Comparison of ENCODE assay signal across 1 cellular context in the genomic region with DNA sequence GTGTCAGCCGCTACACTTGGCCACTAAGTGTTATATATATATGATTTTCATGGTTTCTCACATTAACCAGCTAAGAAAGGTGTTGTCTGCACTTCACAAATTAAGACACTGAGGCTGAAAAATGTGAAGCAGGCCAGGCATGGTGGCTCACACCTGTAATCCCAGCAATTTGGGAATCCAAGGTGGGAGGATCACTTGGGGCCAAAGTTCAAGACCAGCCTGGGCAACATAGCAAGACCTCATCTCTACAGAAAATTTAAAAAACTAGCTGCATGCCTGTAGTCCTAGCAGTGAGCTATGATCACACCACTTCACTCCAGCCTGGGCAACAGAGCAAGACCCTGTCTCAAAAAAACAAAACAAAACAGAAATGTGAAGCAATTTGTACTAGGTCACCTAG.
TF ChIP-seq lines count a peak whose summit lies in the region.

No MANE protein-coding gene starts in this region.

TF ChIP-seq in HepG2, 621 proteins besides CTCF, POLR2A, EP300 and RAD21:
- no peak for TF ChIP-seq HOXD1 (CRISPR knock-in tag; IDR thresholded peaks at IDR 0.05)
- peak; percentile 90 for TF ChIP-seq ZNF121 (CRISPR knock-in tag; IDR thresholded peaks at IDR 0.05)
